Comparison of ENCODE assay signal across 18 cellular contexts in the genomic region with DNA sequence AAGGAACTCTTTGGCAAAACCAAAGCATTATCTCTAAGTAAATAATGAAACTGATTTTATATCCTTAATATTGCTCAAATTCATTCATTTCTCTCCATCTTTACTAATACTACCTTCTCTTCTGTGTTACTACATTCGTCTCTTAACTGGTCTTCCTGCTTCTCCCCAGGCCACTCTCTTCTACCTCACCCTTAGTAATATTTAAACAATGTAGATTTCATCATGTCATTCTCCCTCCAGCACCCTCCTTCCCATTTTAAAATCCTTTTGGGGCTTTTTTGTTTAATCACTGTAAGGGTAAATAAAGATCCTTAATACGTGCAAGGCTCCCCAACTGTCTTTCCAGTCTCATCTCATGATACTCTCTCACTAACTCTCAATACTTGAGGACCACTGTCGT. TPM values are rescaled to one million over a fixed set of nuclear protein-coding genes. Genes with fewer than 3 reads are reported as not detected.
DNase-seq lines count a peak whose midpoint lies in the region; ATAC-seq, FAIRE-seq and TF ChIP-seq lines count a peak whose summit lies in the region.
"Had no signal": no experiment of that assay in that cellular context is flagged by ENCODE, and none has a peak within 500 bp of the region (broad histone marks: within the 10 kb centered on the region; RNA-seq: fewer than 3 reads in every experiment).

No MANE protein-coding gene starts in this region.

- intact Hi-C loops in MCF 10A (cut with micrococcal nuclease): no loop called here
- intact Hi-C loops in breast epithelium (cut with DNase I; ENCODE audit: low total_unique reads): no loop called here
- intact Hi-C loops in psoas muscle (cut with DNase I): no loop called here

- peaks cover 53% of the 10 kb centered on the region for H3K4me1 Mint-ChIP-seq in MCF 10A (ENCODE audit: insufficient read depth, unreplicated experiment)

- FAIRE-seq in bronchial epithelial cell (lab: Jason Lieb, UNC): no peak
- FAIRE-seq: A549, GM18507 had no signal

- H3K4me3 Mint-ChIP-seq in MCF 10A (ENCODE audit: unreplicated experiment): peak overlapping the region; percentile 0
- H3K4me3 Mint-ChIP-seq: CD4-positive, alpha-beta T cell had no signal

- CTCF ChIA-PET in MCF 10A (lab: Yijun Ruan, JAX): interaction anchor here (0.9 kb wide), 1 partner anchor 15 kb away, joined by 3 read pairs; no protein-coding TSS in a partner anchor

- H3K27ac ChIP-seq in breast epithelium: no peak overlapping the region
- peak overlapping the region; percentile 73 for H3K27ac ChIP-seq in psoas muscle
- H3K27ac ChIP-seq: 22Rv1, A549, C4-2B, HL-60 had no signal

- DNase-seq in MCF 10A (ENCODE audit: unreplicated experiment) (no peak), breast epithelium (ENCODE audit: low spot score in 2 of 2) (no peak), bronchial epithelial cell (ENCODE audit: low read depth) (peak; percentile 65), psoas muscle (no peak), GM20000 (ENCODE audit: low spot score) (no peak)
- DNase-seq: AML-193; CD4-positive, alpha-beta T cell; DMS153; DMS79; GDM1 had no signal

- H3K27me3 Mint-ChIP-seq in MCF 10A (ENCODE audit: insufficient read depth, unreplicated experiment): no peaks in the 10 kb centered on the region

- POLR2A ChIA-PET in MCF 10A (lab: Yijun Ruan, JAX): interaction anchor here (1.0 to 1.4 kb wide), 2 partner anchors 9 to 19 kb away, joined by 5 to 10 read pairs; a partner anchor contains a TSS

- H3K4me1 ChIP-seq in breast epithelium: no peaks in the 10 kb centered on the region
- peaks cover 49% of the 10 kb centered on the region for H3K4me1 ChIP-seq in psoas muscle
- H3K4me1 ChIP-seq: A549 had no signal

- H3K27me3 ChIP-seq in breast epithelium: no peaks in the 10 kb centered on the region
- H3K27me3 ChIP-seq in bronchial epithelial cell (ENCODE audit: control insufficient read depth, insufficient read depth, low read length): no peaks in the 10 kb centered on the region
- H3K27me3 ChIP-seq in psoas muscle (ENCODE audit: insufficient read depth in 3 of 3, low read length in 2 of 3): no peaks in the 10 kb centered on the region

- no peak for ATAC-seq in psoas muscle
- no peak for ATAC-seq in GM19455 (IDR thresholded peaks at IDR 0.05; ENCODE audit: unreplicated experiment)
- ATAC-seq in HG03571 (IDR thresholded peaks at IDR 0.05; ENCODE audit: unreplicated experiment): no peak
- ATAC-seq: A549 had no signal

- TF ChIP-seq CTCF in MCF 10A (IDR thresholded peaks at IDR 0.05; ENCODE audit: unreplicated experiment) (no peak), breast epithelium (IDR thresholded peaks at IDR 0.05) (no peak), bronchial epithelial cell (IDR thresholded peaks at IDR 0.05; ENCODE audit: insufficient read depth, low read length, severe bottlenecking) (no peak), psoas muscle (IDR thresholded peaks at IDR 0.05) (no peak), GM20000 (IDR thresholded peaks at IDR 0.05; ENCODE audit: extremely low read depth, missing control alignments) (no peak)

- H3K4me3 ChIP-seq in breast epithelium (no peak overlapping the region), bronchial epithelial cell (ENCODE audit: low read depth, low read length) (no peak overlapping the region), psoas muscle (no peak overlapping the region)
- H3K4me3 ChIP-seq: A549, HAP-1 had no signal

- H3K36me3 ChIP-seq in breast epithelium: no peaks in the 10 kb centered on the region
- no peaks in the 10 kb centered on the region for H3K36me3 ChIP-seq in bronchial epithelial cell (ENCODE audit: control insufficient read depth, insufficient read depth, low read length)
- H3K36me3 ChIP-seq in psoas muscle (ENCODE audit: insufficient read depth in 1 of 2, low read depth in 1 of 2): no peaks in the 10 kb centered on the region
- H3K36me3 ChIP-seq: HAP-1 had no signal

- H3K36me3 Mint-ChIP-seq in MCF 10A (ENCODE audit: insufficient read depth, unreplicated experiment): peaks cover 5% of the 10 kb centered on the region

- no peak for TF ChIP-seq POLR2A in breast epithelium (IDR thresholded peaks at IDR 0.05)

- peaks cover 7% of the 10 kb centered on the region for H3K9me3 Mint-ChIP-seq in MCF 10A (ENCODE audit: unreplicated experiment)
- H3K9me3 Mint-ChIP-seq: CD4-positive, alpha-beta T cell had no signal

- WGBS in psoas muscle, 3 donors: 79 to 86% (median 79%) methylated on average over 3 of the region's 3 CpGs

- BruUV-seq in MCF 10A (replicated peaks; lab: Mats Ljungman, UMichigan): no TSS peak

- peak overlapping the region; percentile 23 for H3K27ac Mint-ChIP-seq in MCF 10A (ENCODE audit: low read depth, unreplicated experiment)
- H3K27ac Mint-ChIP-seq: CD4-positive, alpha-beta T cell had no signal

- H3K9me3 ChIP-seq in breast epithelium (no peaks in the 10 kb centered on the region), psoas muscle (peaks cover 3% of the 10 kb centered on the region)
- H3K9me3 ChIP-seq: A549, HAP-1 had no signal

RNA-seq across cellular contexts. Expression of a gene that starts 19.4 kb away (rescaled TPM):
- total RNA-seq in MCF 10A (2022): 14.8 and 19.8 TPM in 2 replicates
- total RNA-seq in breast epithelium: 10 to 100 TPM in 2 of 3 donors, under 1 TPM in 1; 0.32 to 50.2 (median 22.3) TPM
- 20.8 and 25.2 TPM in 2 replicates for total RNA-seq in bronchial epithelial cell
- total RNA-seq in psoas muscle: 10 to 100 TPM; 37.7 to 46.7 (median 44.9) TPM
- polyA plus RNA-seq in psoas muscle: 10 to 100 TPM in 1 of 3 donors, 1 to 10 TPM in 1, under 1 TPM in 1; 0.51 to 20.5 (median 5.0) TPM
